Comparison of ENCODE assay signal across 11 cellular contexts in the genomic region with DNA sequence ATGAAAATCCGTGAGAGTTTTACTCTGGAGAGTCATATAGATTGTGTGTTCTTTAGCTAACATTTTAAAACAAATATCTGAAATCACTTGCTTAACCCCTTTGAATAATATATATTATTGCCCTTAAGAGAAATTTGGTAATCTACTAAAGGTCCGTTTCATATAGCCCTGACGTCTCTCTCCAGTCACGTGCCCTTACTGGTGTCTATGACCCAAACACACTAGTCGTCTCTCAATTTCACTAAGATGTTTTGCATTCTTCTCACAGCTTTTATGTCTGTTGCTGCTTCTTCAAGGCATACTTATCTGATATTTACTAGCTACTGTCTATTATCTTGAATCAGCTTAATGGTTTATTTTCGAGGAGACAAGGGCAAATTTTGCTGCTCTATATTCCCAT.
"Had no signal": no experiment of that assay in that cellular context is flagged by ENCODE, and none has a peak within 500 bp of the region (broad histone marks: within the 10 kb centered on the region; RNA-seq: fewer than 3 reads in every experiment).

No MANE protein-coding gene starts in this region.

- H3K27ac ChIP-seq: GM23248 had no signal

- FAIRE-seq: H1, H54 had no signal

- H3K36me3 ChIP-seq: HAP-1 had no signal

- ATAC-seq: GM23338, HCT116 had no signal

- H3K9ac ChIP-seq: GM23248 had no signal

- H3K9me3 ChIP-seq: HAP-1 had no signal

- H3K4me1 ChIP-seq: HAP-1 had no signal

- H2AFZ ChIP-seq: GM23248, GM23338 had no signal

- H3K4me3 ChIP-seq: GM23248, GM23338, HAP-1 had no signal

- DNase-seq: GM23248, GOT3, H7, H9, HCEC 1CT, HFFc6 had no signal

- H3K4me2 ChIP-seq: GM23338 had no signal
